ENCODE assay signal across 1 cellular context in genomic region chr12:132196038-132196872, GRCh38.
TF ChIP-seq lines count a peak whose summit lies in the region.

No MANE protein-coding gene starts in this region.

TF ChIP-seq in Ishikawa, 13 proteins besides CTCF, POLR2A, EP300 and RAD21:
- peak; percentile 30; the same call in 1 of the 2 replicates for TF ChIP-seq REST (IDR thresholded peaks at IDR 0.05; ENCODE audit: low read depth)
- TF ChIP-seq MAX (IDR thresholded peaks at IDR 0.05) = peak; percentile 80
- no peak for TF ChIP-seq ZBTB7A (IDR thresholded peaks at IDR 0.05; ENCODE audit: low read depth)
- TF ChIP-seq EGR1 (IDR thresholded peaks at IDR 0.05) = no peak
- peak; percentile 13; the same call in 1 of the 2 replicates for TF ChIP-seq USF1 (IDR thresholded peaks at IDR 0.05)
- no peak for TF ChIP-seq NFIC (IDR thresholded peaks at IDR 0.05)
